8 cellular contexts compared by ENCODE assay signal in genomic region chr1:23742670-23743286, GRCh38. TPM values are rescaled to one million over a fixed set of nuclear protein-coding genes. Genes with fewer than 3 reads are reported as not detected.
A peak's percentile ranks its signal among the peaks of the same experiment; 100 is the strongest.
DNase-seq lines count a peak whose midpoint lies in the region; ATAC-seq and TF ChIP-seq lines count a peak whose summit lies in the region.

No MANE protein-coding gene starts in this region.

- H3K27me3 Mint-ChIP-seq in endodermal cell (ENCODE audit: insufficient read depth), result no peaks in the 10 kb centered on the region
- H3K27me3 Mint-ChIP-seq in natural killer cell treated with Interleukin-12 subunit alpha and Interleukin-12 subunit beta and Interleukin-15 and Interleukin-18, amount 100 ng/mL, for 72 hours, result no peaks in the 10 kb centered on the region

- peaks cover 15% of the 10 kb centered on the region for H3K36me3 Mint-ChIP-seq in endodermal cell (ENCODE audit: low read depth)
- peaks cover 13% of the 10 kb centered on the region for H3K36me3 Mint-ChIP-seq in natural killer cell treated with Interleukin-12 subunit alpha and Interleukin-12 subunit beta and Interleukin-15 and Interleukin-18, amount 100 ng/mL, for 72 hours

- H3K4me3 ChIP-seq in GM12865 (ENCODE audit: low read depth, low read length) (peak overlapping the region; percentile 74), endodermal cell (ENCODE audit: low read length) (peak overlapping the region; percentile 98)

- 17 to 26% methylated on average over 13 to 28 of the region's 28 CpGs for WGBS in endodermal cell (ENCODE audit: insufficient coverage in 1 of 2, insufficient read length in 1 of 2), 2 experiments

- H3K4me1 ChIP-seq in endodermal cell (ENCODE audit: control insufficient read depth, insufficient read depth, low read length), result peaks cover 2% of the 10 kb centered on the region

- TF ChIP-seq CTCF in GM12865 (IDR thresholded peaks at IDR 0.05; ENCODE audit: insufficient read depth, low read depth, low read length, missing control alignments) (no peak), endodermal cell (conservative IDR thresholded peaks at IDR 0.05) (no peak)

- H3K9me3 Mint-ChIP-seq in endodermal cell, result no peaks in the 10 kb centered on the region
- H3K9me3 Mint-ChIP-seq in natural killer cell treated with Interleukin-12 subunit alpha and Interleukin-12 subunit beta and Interleukin-15 and Interleukin-18, amount 100 ng/mL, for 72 hours, result no peaks in the 10 kb centered on the region

- peaks cover 22% of the 10 kb centered on the region for H3K4me1 Mint-ChIP-seq in endodermal cell
- peaks cover 40 to 42% of the 10 kb centered on the region in 2 donors for H3K4me1 Mint-ChIP-seq in natural killer cell treated with Interleukin-12 subunit alpha and Interleukin-12 subunit beta and Interleukin-15 and Interleukin-18, amount 100 ng/mL, for 72 hours (ENCODE audit: low read depth in 2 of 2)

- H3K27ac Mint-ChIP-seq in endodermal cell, result peak overlapping the region; percentile 61
- peak overlapping the region; percentile 86 to 89 for H3K27ac Mint-ChIP-seq in natural killer cell treated with Interleukin-12 subunit alpha and Interleukin-12 subunit beta and Interleukin-15 and Interleukin-18, amount 100 ng/mL, for 72 hours

- no peaks in the 10 kb centered on the region for H3K27me3 ChIP-seq in endodermal cell (ENCODE audit: control insufficient read depth, insufficient read depth, low read length, poor library complexity, severe bottlenecking)

- DNase-seq in GM12865 (ENCODE audit: low read depth), result no peak
- DNase-seq in endodermal cell, result peak; percentile 89
- no peak for DNase-seq in natural killer cell treated with Interleukin-12 subunit alpha and Interleukin-12 subunit beta and Interleukin-15 and Interleukin-18, amount 100 ng/mL, for 72 hours (ENCODE audit: low spot score)
- DNase-seq in NCI-H1105 (lab: John Stamatoyannopoulos, UW), result no peak

- peaks cover 19% of the 10 kb centered on the region for H3K36me3 ChIP-seq in endodermal cell (ENCODE audit: control insufficient read depth, insufficient read depth, low read length)

- ATAC-seq in HG02642 (IDR thresholded peaks at IDR 0.05; ENCODE audit: poor library complexity, unreplicated experiment), result peak; percentile 26
- peak; percentile 53 for ATAC-seq in SK-N-SH treated with all-trans-retinoic acid at 6 μM for 48 hours
- ATAC-seq in natural killer cell treated with Interleukin-12 subunit alpha and Interleukin-12 subunit beta and Interleukin-15 and Interleukin-18, amount 100 ng/mL, for 72 hours, result peak; percentile 41 to 53
- ATAC-seq in GM21737 (IDR thresholded peaks at IDR 0.05; ENCODE audit: unreplicated experiment), result no peak
- ATAC-seq in GM18870 (IDR thresholded peaks at IDR 0.05; ENCODE audit: unreplicated experiment), result no peak

- peak overlapping the region; percentile 81 for H3K4me3 Mint-ChIP-seq in endodermal cell
- peak overlapping the region; percentile 94 for H3K4me3 Mint-ChIP-seq in natural killer cell treated with Interleukin-12 subunit alpha and Interleukin-12 subunit beta and Interleukin-15 and Interleukin-18, amount 100 ng/mL, for 72 hours

- no peaks in the 10 kb centered on the region for H3K9me3 ChIP-seq in endodermal cell (ENCODE audit: control insufficient read depth, low read length)

- no peak overlapping the region for H3K27ac ChIP-seq in endodermal cell (ENCODE audit: low read depth, low read length)

- H3K9ac ChIP-seq in endodermal cell (ENCODE audit: extremely low read depth, low read length, poor library complexity, severe bottlenecking), result peak overlapping the region; percentile 61

TF ChIP-seq in SK-N-SH treated with all-trans-retinoic acid at 6 μM for 48 hours, 23 proteins besides CTCF, POLR2A, EP300 and RAD21:
- TF ChIP-seq CSDC2 (CRISPR knock-in tag; IDR thresholded peaks at IDR 0.05) (no peak), POU6F1 (CRISPR knock-in tag; IDR thresholded peaks at IDR 0.05; ENCODE audit: borderline replicate concordance, low read depth) (no peak), ZNF8 (CRISPR knock-in tag; IDR thresholded peaks at IDR 0.05) (no peak), GLIS3 (CRISPR knock-in tag; IDR thresholded peaks at IDR 0.05) (no peak), CREB5 (CRISPR knock-in tag; IDR thresholded peaks at IDR 0.05; ENCODE audit: low read depth) (no peak), ZC3H10 (CRISPR knock-in tag; IDR thresholded peaks at IDR 0.05) (no peak), PATZ1 (CRISPR knock-in tag; IDR thresholded peaks at IDR 0.05; ENCODE audit: borderline replicate concordance) (no peak), ISL1 (CRISPR knock-in tag; IDR thresholded peaks at IDR 0.05) (no peak)
TF ChIP-seq in SK-N-SH treated with all-trans-retinoic acid at 6 μM for 48 hours: peak in this region for 0.

RNA-seq across cellular contexts. Expression of gene ELOA, which starts 0.5 kb away (rescaled TPM):
- 10 to 100 TPM; 33.3 to 42.4 TPM for total RNA-seq in endodermal cell
- 28.2 TPM for polyA plus RNA-seq in endodermal cell (2013, experiment 1 of 2)
- polyA plus RNA-seq in endodermal cell (2013, experiment 2 of 2), result 26.4 TPM
- 10 to 100 TPM; 74.7 to 84.5 TPM for total RNA-seq in natural killer cell treated with Interleukin-12 subunit alpha and Interleukin-12 subunit beta and Interleukin-15 and Interleukin-18, amount 100 ng/mL, for 72 hours

RNA-seq across cellular contexts. Expression of gene PITHD1, which starts 35.4 kb away (rescaled TPM):
- 10 to 100 TPM; 62.5 to 71.3 TPM for total RNA-seq in endodermal cell
- 47.3 TPM for polyA plus RNA-seq in endodermal cell (2013, experiment 1 of 2)
- 42.7 TPM for polyA plus RNA-seq in endodermal cell (2013, experiment 2 of 2)
- total RNA-seq in natural killer cell treated with Interleukin-12 subunit alpha and Interleukin-12 subunit beta and Interleukin-15 and Interleukin-18, amount 100 ng/mL, for 72 hours, result 10 to 100 TPM; 68.6 to 77.7 TPM

RNA-seq across cellular contexts. Expression of gene LYPLA2, which starts 48.2 kb away (rescaled TPM):
- total RNA-seq in endodermal cell, result 100 to 1,000 TPM; 103 to 107 TPM
- polyA plus RNA-seq in endodermal cell (2013, experiment 1 of 2), result 60.2 TPM
- 61.5 TPM for polyA plus RNA-seq in endodermal cell (2013, experiment 2 of 2)
- 100 to 1,000 TPM; 117 to 120 TPM for total RNA-seq in natural killer cell treated with Interleukin-12 subunit alpha and Interleukin-12 subunit beta and Interleukin-15 and Interleukin-18, amount 100 ng/mL, for 72 hours

RNA-seq across cellular contexts. Expression of gene RPL11, which starts 51.2 kb away (rescaled TPM):
- total RNA-seq in endodermal cell, result 1,000 to 10,000 TPM; 1,338 to 1,473 TPM
- 1,683 TPM for polyA plus RNA-seq in endodermal cell (2013, experiment 1 of 2)
- 1,573 TPM for polyA plus RNA-seq in endodermal cell (2013, experiment 2 of 2)
- total RNA-seq in natural killer cell treated with Interleukin-12 subunit alpha and Interleukin-12 subunit beta and Interleukin-15 and Interleukin-18, amount 100 ng/mL, for 72 hours, result 100 to 1,000 TPM; 560 to 666 TPM

RNA-seq across cellular contexts. Expression of gene GALE, which starts 57.8 kb away (rescaled TPM):
- total RNA-seq in endodermal cell, result 10 to 100 TPM; 60.4 to 66.0 TPM
- 36.2 TPM for polyA plus RNA-seq in endodermal cell (2013, experiment 1 of 2)
- 32.4 TPM for polyA plus RNA-seq in endodermal cell (2013, experiment 2 of 2)
- total RNA-seq in natural killer cell treated with Interleukin-12 subunit alpha and Interleukin-12 subunit beta and Interleukin-15 and Interleukin-18, amount 100 ng/mL, for 72 hours, result 10 to 100 TPM; 54.3 to 68.1 TPM

Comparison
In these comparisons a context has a peak if more than half of its experiments do, and no peak if none do; other contexts are left out.
1. ATAC-seq: peak in HG02642 (single experiment), SK-N-SH treated with all-trans-retinoic acid at 6 μM for 48 hours (single experiment) and natural killer cell treated with Interleukin-12 subunit alpha and Interleukin-12 subunit beta and Interleukin-15 and Interleukin-18, amount 100 ng/mL, for 72 hours (2 of 2); none in GM21737 (single experiment) and GM18870 (single experiment).